In genomic region chr1:222711319-222712252, GRCh38 we compare ENCODE assay signal across 1 cellular context.
TF ChIP-seq lines count a peak whose summit lies in the region.

No MANE protein-coding gene starts in this region.

TF ChIP-seq in IMR-90, 13 proteins besides CTCF, POLR2A, EP300 and RAD21 (continued from another document):
- TF ChIP-seq, protein P1, sequence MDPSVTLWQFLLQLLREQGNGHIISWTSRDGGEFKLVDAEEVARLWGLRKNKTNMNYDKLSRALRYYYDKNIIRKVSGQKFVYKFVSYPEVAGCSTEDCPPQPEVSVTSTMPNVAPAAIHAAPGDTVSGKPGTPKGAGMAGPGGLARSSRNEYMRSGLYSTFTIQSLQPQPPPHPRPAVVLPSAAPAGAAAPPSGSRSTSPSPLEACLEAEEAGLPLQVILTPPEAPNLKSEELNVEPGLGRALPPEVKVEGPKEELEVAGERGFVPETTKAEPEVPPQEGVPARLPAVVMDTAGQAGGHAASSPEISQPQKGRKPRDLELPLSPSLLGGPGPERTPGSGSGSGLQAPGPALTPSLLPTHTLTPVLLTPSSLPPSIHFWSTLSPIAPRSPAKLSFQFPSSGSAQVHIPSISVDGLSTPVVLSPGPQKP (IDR thresholded peaks at IDR 0.05; ENCODE audit: borderline replicate concordance, low read depth, low read length) = no peak
